In genomic region chr13:48532473-48533206, GRCh38 we compare ENCODE assay signal across 8 cellular contexts. TPM values are rescaled to one million over a fixed set of nuclear protein-coding genes. Genes with fewer than 3 reads are reported as not detected.
DNase-seq lines count a peak whose midpoint lies in the region; ATAC-seq and TF ChIP-seq lines count a peak whose summit lies in the region.

Gene RCBTB2, minus strand, starts transcription at chr13:48533080. Its CDS starts 11,141 bp downstream, at chr13:48521939.

- no peak for TF ChIP-seq CTCF in MM.1S (IDR thresholded peaks at IDR 0.05; ENCODE audit: low read length)
- TF ChIP-seq CTCF in foreskin keratinocyte (conservative IDR thresholded peaks at IDR 0.05), result peak; percentile 23
- no peak for TF ChIP-seq CTCF in neural progenitor cell (IDR thresholded peaks at IDR 0.05)

- H3F3A ChIP-seq in MM.1S (ENCODE audit: insufficient read depth, low read length) (no peaks in the 10 kb centered on the region), neural progenitor cell (ENCODE audit: low read depth) (peaks cover 16% of the 10 kb centered on the region)

- no peaks in the 10 kb centered on the region for H3K9me2 ChIP-seq in MM.1S (replicated peaks; ENCODE audit: insufficient read depth, low read length)

- H3K27me3 Mint-ChIP-seq in neural progenitor cell (ENCODE audit: insufficient read depth, low read depth), result no peaks in the 10 kb centered on the region

- no peaks in the 10 kb centered on the region; the same call in 1 of the 2 replicates for H3K27me3 ChIP-seq in HAP-1 (ENCODE audit: low read depth)
- H3K27me3 ChIP-seq in MM.1S (replicated peaks; ENCODE audit: insufficient read depth, low read length), result no peaks in the 10 kb centered on the region
- no peaks in the 10 kb centered on the region for H3K27me3 ChIP-seq in foreskin keratinocyte
- H3K27me3 ChIP-seq in neural progenitor cell, result no peaks in the 10 kb centered on the region
- H3K27me3 ChIP-seq in stomach smooth muscle (ENCODE audit: control insufficient read depth in 1 of 2, insufficient read depth in 2 of 2, low read length in 2 of 2), result no peaks in the 10 kb centered on the region

- H3K9me3 Mint-ChIP-seq in neural progenitor cell, result no peaks in the 10 kb centered on the region

- peak; percentile 97 for ATAC-seq in foreskin keratinocyte

- DNase-seq in G401 (ENCODE audit: low spot score) (peak; percentile 93), HAP-1 (ENCODE audit: low spot score in 2 of 2) (peak; percentile 89 to 98), MM.1S (peak; percentile 94), SHP77 treated with DMSO at 0.1 percent for 48 hours (lab: John Stamatoyannopoulos, UW) (peak; percentile 91), foreskin keratinocyte (peak; percentile 81 to 90), neural progenitor cell (ENCODE audit: low spot score) (peak; percentile 99)
- DNase-seq in activated gamma-delta T cell treated with anti-CD3 and anti-CD28 coated beads, Interleukin-2, amount 50 U/mL, for 16 hours (ENCODE audit: low read depth), result peak; percentile 98

- peak within 1 kb of the TSS; percentile 92 for H3K4me3 Mint-ChIP-seq in neural progenitor cell

- H3K9me3 ChIP-seq in HAP-1, result no peaks in the 10 kb centered on the region
- no peaks in the 10 kb centered on the region for H3K9me3 ChIP-seq in MM.1S (replicated peaks; ENCODE audit: insufficient read depth, low read length)
- H3K9me3 ChIP-seq in neural progenitor cell (ENCODE audit: low read depth), result no peaks in the 10 kb centered on the region
- H3K9me3 ChIP-seq in stomach smooth muscle (ENCODE audit: control insufficient read depth in 2 of 2, low read length in 2 of 2), result no peaks in the 10 kb centered on the region

- in situ Hi-C loops in G401 (cut with HindIII; ENCODE audit: low sequenced_read_pairs) (no loop called here), HAP-1 (cut with MboI; ENCODE audit: low sequenced_read_pairs) (no loop called here)

- peak within 1 kb of the TSS; percentile 42; the same call in 1 of the 2 replicates for H3K27ac ChIP-seq in MM.1S (ENCODE audit: low read length)
- peak within 1 kb of the TSS; percentile 69 for H3K27ac ChIP-seq in foreskin keratinocyte
- peak within 1 kb of the TSS; percentile 89 for H3K27ac ChIP-seq in neural progenitor cell
- H3K27ac ChIP-seq in stomach smooth muscle (ENCODE audit: low read length), result peak within 1 kb of the TSS; percentile 96

- no peaks in the 10 kb centered on the region for H4K20me1 ChIP-seq in MM.1S (ENCODE audit: insufficient read depth, low read length)
- no peaks in the 10 kb centered on the region for H4K20me1 ChIP-seq in neural progenitor cell (ENCODE audit: low read depth)

- peak within 1 kb of the TSS; percentile 88 for H3K27ac Mint-ChIP-seq in neural progenitor cell

- H3K4me2 ChIP-seq in MM.1S (ENCODE audit: low read depth, low read length) (peak within 1 kb of the TSS; percentile 83), neural progenitor cell (peak within 1 kb of the TSS; percentile 85)

- peaks cover 20% of the 10 kb centered on the region for H3K4me1 Mint-ChIP-seq in neural progenitor cell

- H3K9ac ChIP-seq in MM.1S (ENCODE audit: low read length), result peak within 1 kb of the TSS; percentile 78
- peak within 1 kb of the TSS; percentile 53 for H3K9ac ChIP-seq in neural progenitor cell
- peak within 1 kb of the TSS; percentile 97 to 98 for H3K9ac ChIP-seq in stomach smooth muscle (ENCODE audit: low read length in 2 of 2)

- H3K4me1 ChIP-seq in HAP-1, result peaks cover 13% of the 10 kb centered on the region
- H3K4me1 ChIP-seq in MM.1S (ENCODE audit: low read length), result peaks cover 6% of the 10 kb centered on the region; the same call in 1 of the 2 replicates
- H3K4me1 ChIP-seq in foreskin keratinocyte, result peaks cover 9% of the 10 kb centered on the region
- H3K4me1 ChIP-seq in neural progenitor cell, result peaks cover 17% of the 10 kb centered on the region
- peaks cover 14% of the 10 kb centered on the region for H3K4me1 ChIP-seq in stomach smooth muscle (ENCODE audit: control insufficient read depth, insufficient read depth, low read length)

- H3K36me3 ChIP-seq in HAP-1 (replicated peaks) (no peaks in the 10 kb centered on the region), MM.1S (replicated peaks; ENCODE audit: insufficient read depth, low read length) (no peaks in the 10 kb centered on the region), neural progenitor cell (no peaks in the 10 kb centered on the region), stomach smooth muscle (ENCODE audit: control insufficient read depth in 2 of 2, insufficient read depth in 2 of 2, low read length in 2 of 2) (no peaks in the 10 kb centered on the region)

- H3K79me2 ChIP-seq in MM.1S (ENCODE audit: low read length), result no peaks in the 10 kb centered on the region
- peaks cover 47% of the 10 kb centered on the region for H3K79me2 ChIP-seq in neural progenitor cell (ENCODE audit: low read depth)

- no peaks in the 10 kb centered on the region for H3K36me3 Mint-ChIP-seq in neural progenitor cell

- H2AFZ ChIP-seq in MM.1S (ENCODE audit: low read length), result peak within 1 kb of the TSS; percentile 90
- peak within 1 kb of the TSS; percentile 91 for H2AFZ ChIP-seq in neural progenitor cell (replicated peaks)

- H3K4me3 ChIP-seq in HAP-1 (peak within 1 kb of the TSS; percentile 43), MM.1S (ENCODE audit: low read length) (peak within 1 kb of the TSS; percentile 84), neural progenitor cell (peak within 1 kb of the TSS; percentile 52), stomach smooth muscle (ENCODE audit: low read length in 2 of 2) (peak within 1 kb of the TSS; percentile 91 to 95)

RNA-seq across cellular contexts. Expression of gene RCBTB2, which starts in this region (rescaled TPM):
- 4.3 and 10.3 TPM in 2 replicates for total RNA-seq in G401 (2014; rRNA removed; shearing (Covaris generic))
- total RNA-seq in foreskin keratinocyte (3.2 and 4.1 TPM in 2 replicates), neural progenitor cell (ENCODE audit: low replicate concordance) (34.8 and 38.4 TPM in 2 replicates)
- 1.6 and 2.1 TPM in 2 replicates for polyA plus RNA-seq in foreskin keratinocyte

Comparison
In these comparisons a context has a peak if more than half of its experiments do, and no peak if none do; other contexts are left out.
1. Peak in every context shown above with its lines: DNase-seq, ATAC-seq, H3K4me3 ChIP-seq and H3K27ac ChIP-seq.
2. H3K4me3 ChIP-seq: peak in every context shown above with its lines; median percentile 93 in stomach smooth muscle; 84 in MM.1S; 52 in neural progenitor cell; 43 in HAP-1.
3. H3K27ac ChIP-seq: peak in every context shown above with its lines; median percentile 96 in stomach smooth muscle; 89 in neural progenitor cell; 69 in foreskin keratinocyte; 42 in MM.1S.